ENCODE assay signal across 37 cellular contexts in the genomic region with DNA sequence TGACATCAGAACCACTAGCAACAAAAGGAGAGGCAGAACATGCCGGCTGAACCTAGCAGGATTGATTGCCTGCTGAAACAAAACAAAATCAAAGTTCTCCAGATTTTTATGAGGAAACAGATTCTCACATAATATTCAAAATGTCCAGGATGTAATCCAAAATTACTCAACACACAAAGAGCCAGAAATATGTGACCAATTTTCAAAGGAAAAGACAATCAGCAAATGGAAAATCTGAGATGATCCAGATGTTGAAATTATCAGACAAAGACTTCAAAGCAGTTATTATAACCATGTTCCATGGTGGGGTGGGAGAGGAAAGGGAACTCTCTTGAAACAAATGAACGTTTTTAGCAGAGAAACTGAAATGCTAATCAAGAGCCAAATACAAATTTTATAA. TPM values are rescaled to one million over a fixed set of nuclear protein-coding genes. Genes with fewer than 3 reads are reported as not detected.
DNase-seq lines count a peak whose midpoint lies in the region; ATAC-seq, FAIRE-seq and TF ChIP-seq lines count a peak whose summit lies in the region.
"Had no signal": no experiment of that assay in that cellular context is flagged by ENCODE, and none has a peak within 500 bp of the region (broad histone marks: within the 10 kb centered on the region; RNA-seq: fewer than 3 reads in every experiment).

No MANE protein-coding gene starts in this region.

- TF ChIP-seq EP300 in SK-N-SH (IDR thresholded peaks at IDR 0.05; ENCODE audit: borderline replicate concordance in 1 of 2, low read depth in 1 of 2, low read length in 1 of 2), result no peak; a peak in 1 of 4 replicates

- 63% methylated on average over 2 of the region's 2 CpGs for WGBS in SK-N-SH (ENCODE audit: low lambda C conversion rate)

- H4K20me1 ChIP-seq in SK-N-SH (ENCODE audit: insufficient read depth), result peaks cover 38% of the 10 kb centered on the region

- H3K4me1 Mint-ChIP-seq in mesothelial cell of epicardium, result peaks cover 15% of the 10 kb centered on the region

- intact Hi-C loops in vagina (cut with DNase I), result no loop called here

- H3F3A ChIP-seq in SK-N-SH (replicated peaks; ENCODE audit: insufficient read depth), result peaks cover 10% of the 10 kb centered on the region

- CTCF ChIA-PET in SK-N-SH (lab: Yijun Ruan, JAX), result interaction anchor here (0.9 kb wide), 1 partner anchor 57 kb away, joined by 3 read pairs; no protein-coding TSS in a partner anchor

- peaks cover 0 to 6% of the 10 kb centered on the region in 2 experiments; a peak in 2 of 4 replicates for H3K4me1 ChIP-seq in SK-N-SH (ENCODE audit: control insufficient read depth in 1 of 2, insufficient read depth in 2 of 2, low read depth in 1 of 2, low read length in 1 of 2)
- no peaks in the 10 kb centered on the region for H3K4me1 ChIP-seq in vagina
- H3K4me1 ChIP-seq: SJCRH30, suprapubic skin had no signal

- no peak overlapping the region for H3K4me3 Mint-ChIP-seq in mesothelial cell of epicardium
- H3K4me3 Mint-ChIP-seq: activated CD4-positive, alpha-beta memory T cell treated with anti-CD3 and anti-CD28 coated beads for 36 hours; activated naive CD4-positive, alpha-beta T cell treated with anti-CD3 and anti-CD28 coated beads, Interleukin-2, amount 50 U/mL, for 24 hours; activated T-helper 17 cell treated with anti-CD3 and anti-CD28 coated beads, Interleukin-2, amount 50 U/mL, for 72 hours; CD4-positive, alpha-beta memory T cell; effector memory CD8-positive, alpha-beta T cell; naive B cell had no signal

- H3K27me3 ChIP-seq in SK-N-SH (ENCODE audit: insufficient read depth), result no peaks in the 10 kb centered on the region
- H3K27me3 ChIP-seq in vagina, result no peaks in the 10 kb centered on the region
- H3K27me3 ChIP-seq: cardiac muscle cell, SJCRH30, suprapubic skin had no signal

- H3K9me3 Mint-ChIP-seq in mesothelial cell of epicardium, result peaks cover 10% of the 10 kb centered on the region
- H3K9me3 Mint-ChIP-seq: effector memory CD8-positive, alpha-beta T cell had no signal

- ATAC-seq in SK-N-SH treated with all-trans-retinoic acid at 6 μM for 48 hours (no peak), HG03432 (IDR thresholded peaks at IDR 0.05; ENCODE audit: unreplicated experiment) (no peak), HG03521 (IDR thresholded peaks at IDR 0.05; ENCODE audit: unreplicated experiment) (no peak)
- ATAC-seq: activated T-helper 17 cell treated with anti-CD3 and anti-CD28 coated beads, Interleukin-2, amount 50 U/mL, for 72 hours; effector memory CD8-positive, alpha-beta T cell had no signal

- no peak overlapping the region for H3K4me2 ChIP-seq in SK-N-SH
- H3K4me2 ChIP-seq: KMS-11 had no signal

- H3K27me3 Mint-ChIP-seq in mesothelial cell of epicardium (ENCODE audit: low read depth), result no peaks in the 10 kb centered on the region
- H3K27me3 Mint-ChIP-seq: activated CD4-positive, alpha-beta memory T cell treated with anti-CD3 and anti-CD28 coated beads for 36 hours; activated naive CD4-positive, alpha-beta T cell treated with anti-CD3 and anti-CD28 coated beads, Interleukin-2, amount 50 U/mL, for 24 hours; activated T-helper 17 cell treated with anti-CD3 and anti-CD28 coated beads, Interleukin-2, amount 50 U/mL, for 72 hours; CD4-positive, alpha-beta memory T cell; effector memory CD8-positive, alpha-beta T cell; naive B cell had no signal

- TF ChIP-seq POLR2A in vagina (IDR thresholded peaks at IDR 0.05), result no peak

- H3K9ac ChIP-seq in SK-N-SH, result no peak overlapping the region
- H3K9ac ChIP-seq: KMS-11 had no signal

- peak overlapping the region; percentile 74 for H3K27ac Mint-ChIP-seq in mesothelial cell of epicardium
- H3K27ac Mint-ChIP-seq: activated CD4-positive, alpha-beta memory T cell treated with anti-CD3 and anti-CD28 coated beads for 36 hours; activated naive CD4-positive, alpha-beta T cell treated with anti-CD3 and anti-CD28 coated beads, Interleukin-2, amount 50 U/mL, for 24 hours; activated T-helper 17 cell treated with anti-CD3 and anti-CD28 coated beads, Interleukin-2, amount 50 U/mL, for 72 hours; effector memory CD8-positive, alpha-beta T cell had no signal

- FAIRE-seq in endometrium (lab: Jason Lieb, UNC), result peak; percentile 74
- FAIRE-seq: H1, islet of Langerhans had no signal

- H3K79me2 ChIP-seq in SK-N-SH (ENCODE audit: insufficient read depth), result peaks cover 91% of the 10 kb centered on the region

- H3K9me3 ChIP-seq in SK-N-SH (no peaks in the 10 kb centered on the region; the same call in 1 of the 2 replicates), vagina (no peaks in the 10 kb centered on the region)
- H3K9me3 ChIP-seq: suprapubic skin had no signal

- DNase-seq in SK-N-SH (peak; percentile 42), mesothelial cell of epicardium (ENCODE audit: low spot score in 2 of 2, unreplicated experiment in 2 of 2) (no peak), vagina (ENCODE audit: extremely low spot score in 2 of 2) (no peak)
- DNase-seq in stimulated activated CD4-positive, alpha-beta T cell treated with anti-CD3 and anti-CD28 coated beads, Interleukin-2, amount 100 ng/mL, for 24 hours, result no peak
- DNase-seq: activated CD4-positive, alpha-beta memory T cell treated with anti-CD3 and anti-CD28 coated beads for 36 hours; activated CD8-positive, alpha-beta memory T cell treated with anti-CD3 and anti-CD28 coated beads, Interleukin-2, amount 50 U/mL, for 48 hours; AML-193; CD4-positive, alpha-beta memory T cell; effector memory CD8-positive, alpha-beta T cell; EL; left ventricle myocardium inferior; MM.1S; naive B cell; NCI-H2081; NCI-H226; NCI-H748 treated with DMSO at 0.1 percent for 48 hours; retina; SJCRH30; stimulated activated CD4-positive, alpha-beta T cell treated with anti-CD3 and anti-CD28 coated beads, Interleukin-2, amount 100 ng/mL, for 48 hours; T-helper 1 cell had no signal

- H3K4me3 ChIP-seq in SK-N-SH (ENCODE audit: low read depth in 2 of 2, low read length in 1 of 2), result no peak overlapping the region
- H3K4me3 ChIP-seq in vagina, result no peak overlapping the region
- H3K4me3 ChIP-seq: cardiac muscle cell, coronary artery, left ventricle myocardium inferior, SJCRH30, suprapubic skin had no signal

- no peaks in the 10 kb centered on the region for H3K9me2 ChIP-seq in SK-N-SH

- H3K36me3 ChIP-seq in SK-N-SH (replicated peaks in 1 of 2; ENCODE audit: control insufficient read depth in 1 of 2, insufficient read depth in 2 of 2, low read length in 1 of 2) (peaks cover 0 to 17% of the 10 kb centered on the region in 2 experiments), vagina (no peaks in the 10 kb centered on the region)
- H3K36me3 ChIP-seq: left ventricle myocardium inferior, suprapubic skin had no signal

- POLR2A ChIA-PET in SK-N-SH (lab: Yijun Ruan, JAX), result no interaction called here

- H2AFZ ChIP-seq in SK-N-SH (ENCODE audit: low read depth), result no peak overlapping the region

- peak overlapping the region in 1 of 2 experiments; percentile 18; a peak in 1 of 4 replicates for H3K27ac ChIP-seq in SK-N-SH (ENCODE audit: low read depth in 2 of 2, low read length in 1 of 2)
- H3K27ac ChIP-seq in vagina, result no peak overlapping the region
- H3K27ac ChIP-seq: 22Rv1, cardiac muscle cell, coronary artery, KMS-11, left ventricle myocardium inferior, SJCRH30, suprapubic skin had no signal

- TF ChIP-seq CTCF in SK-N-SH (IDR thresholded peaks at IDR 0.05) (no peak), mesothelial cell of epicardium (IDR thresholded peaks at IDR 0.05; ENCODE audit: unreplicated experiment) (no peak), vagina (IDR thresholded peaks at IDR 0.05) (no peak)

- no peak for TF ChIP-seq RAD21 in SK-N-SH (IDR thresholded peaks at IDR 0.05; ENCODE audit: low read length)

- H3K36me3 Mint-ChIP-seq in mesothelial cell of epicardium, result peaks cover 21% of the 10 kb centered on the region

TF ChIP-seq in SK-N-SH, 30 proteins besides CTCF, POLR2A, EP300 and RAD21 (continues in another document):
- TF ChIP-seq TAF1 (IDR thresholded peaks at IDR 0.05; ENCODE audit: borderline replicate concordance, low read depth, low read length), result no peak
- no peak for TF ChIP-seq SIN3A (IDR thresholded peaks at IDR 0.05; ENCODE audit: borderline replicate concordance, low read depth, low read length)
- TF ChIP-seq SMC3 (IDR thresholded peaks at IDR 0.05; ENCODE audit: low read depth, low read length), result no peak
- no peak for TF ChIP-seq YY1 (IDR thresholded peaks at IDR 0.05; ENCODE audit: low read depth)

TF ChIP-seq in SK-N-SH treated with all-trans-retinoic acid at 6 μM for 48 hours, 23 proteins besides CTCF, POLR2A, EP300 and RAD21:
- TF ChIP-seq RARB (CRISPR knock-in tag; IDR thresholded peaks at IDR 0.05) (no peak), SNAI2 (CRISPR knock-in tag; IDR thresholded peaks at IDR 0.05) (no peak), CSDC2 (CRISPR knock-in tag; IDR thresholded peaks at IDR 0.05) (no peak), ARNTL (CRISPR knock-in tag; IDR thresholded peaks at IDR 0.05; ENCODE audit: borderline replicate concordance, low read depth) (no peak), TCF4 (CRISPR knock-in tag; IDR thresholded peaks at IDR 0.05; ENCODE audit: borderline replicate concordance) (no peak), ZFP30 (CRISPR knock-in tag; IDR thresholded peaks at IDR 0.05) (no peak)
TF ChIP-seq in SK-N-SH treated with all-trans-retinoic acid at 6 μM for 48 hours: peak in this region for 0.

RNA-seq across cellular contexts. Expression of a gene that starts 37.7 kb away (rescaled TPM):
- 13.8 and 15.5 TPM in 2 replicates for polyA plus RNA-seq in SK-N-SH (2012; rRNA removed)
- 21.8 and 23.7 TPM in 2 replicates for polyA plus RNA-seq in SK-N-SH (2012; cell fraction: cytosol; rRNA removed)
- 4.6 and 7.5 TPM in 2 replicates for polyA plus RNA-seq in SK-N-SH (2012; cell fraction: nucleus; rRNA removed)
- total RNA-seq in mesothelial cell of epicardium, result 41.2 to 43.8 TPM (median 42.2 TPM) in 3 replicates
- total RNA-seq in vagina, result 22.8 TPM

RNA-seq across cellular contexts. Expression of a gene that starts 51.9 kb away (rescaled TPM):
- polyA plus RNA-seq in SK-N-SH (2012; rRNA removed), result 0.10 TPM in 1 of 2 replicates, not detected in the other
- polyA plus RNA-seq in SK-N-SH (2012; cell fraction: cytosol; rRNA removed), result 0.05 TPM in 1 of 2 replicates, not detected in the other
- polyA plus RNA-seq in SK-N-SH (2012; cell fraction: nucleus; rRNA removed), result not detected in 2 replicates
- not detected in 3 replicates for total RNA-seq in mesothelial cell of epicardium
- total RNA-seq in vagina, result not detected
- total RNA-seq: activated CD4-positive, alpha-beta memory T cell treated with anti-CD3 and anti-CD28 coated beads for 36 hours; activated T-helper 17 cell treated with anti-CD3 and anti-CD28 coated beads, Interleukin-2, amount 50 U/mL, for 72 hours; cardiac muscle cell; CD4-positive, alpha-beta memory T cell; glomerular endothelial cell; H1; left ventricle myocardium inferior; omental fat pad; SJCRH30; suprapubic skin; urinary bladder had no signal
- polyA plus RNA-seq: cardiac muscle cell; CD4-positive, alpha-beta memory T cell; esophagus; H1; urinary bladder had no signal

RNA-seq across cellular contexts. Expression of a gene that starts 57.8 kb away (rescaled TPM):
- polyA plus RNA-seq in SK-N-SH (2012; rRNA removed), result 10.1 and 11.0 TPM in 2 replicates
- 6.6 and 8.2 TPM in 2 replicates for polyA plus RNA-seq in SK-N-SH (2012; cell fraction: cytosol; rRNA removed)
- 34.5 and 39.6 TPM in 2 replicates for polyA plus RNA-seq in SK-N-SH (2012; cell fraction: nucleus; rRNA removed)
- total RNA-seq in mesothelial cell of epicardium (15.5 to 16.6 TPM (median 16.0 TPM) in 3 replicates), vagina (33.9 TPM)
